8 cellular contexts compared by ENCODE assay signal in genomic region chr17:78416311-78416711, GRCh38. TPM values are rescaled to one million over a fixed set of nuclear protein-coding genes. Genes with fewer than 3 reads are reported as not detected.
DNase-seq lines count a peak whose midpoint lies in the region; ATAC-seq and TF ChIP-seq lines count a peak whose summit lies in the region.

No MANE protein-coding gene starts in this region.

- peak overlapping the region; percentile 83 for H3K4me3 Mint-ChIP-seq in natural killer cell treated with Interleukin-12 subunit alpha and Interleukin-12 subunit beta and Interleukin-15 and Interleukin-18, amount 100 ng/mL, for 72 hours
- H3K4me3 Mint-ChIP-seq in natural killer cell, result no peak overlapping the region
- H3K4me3 Mint-ChIP-seq in dendritic cell treated with granulocyte-macrophage colony-stimulating factor and Interleukin-4, amounts not matched to agents 40 ng/mL and 50 ng/mL, for 4 days, result peak overlapping the region; percentile 61
- no peak overlapping the region for H3K4me3 Mint-ChIP-seq in naive thymus-derived CD8-positive, alpha-beta T cell

- H3K4me1 Mint-ChIP-seq in natural killer cell treated with Interleukin-12 subunit alpha and Interleukin-12 subunit beta and Interleukin-15 and Interleukin-18, amount 100 ng/mL, for 72 hours (ENCODE audit: low read depth in 2 of 2), result peaks cover 56 to 67% of the 10 kb centered on the region in 2 donors
- H3K4me1 Mint-ChIP-seq in natural killer cell, result peaks cover 41 to 53% of the 10 kb centered on the region in 2 donors
- peaks cover 87% of the 10 kb centered on the region for H3K4me1 Mint-ChIP-seq in dendritic cell treated with granulocyte-macrophage colony-stimulating factor and Interleukin-4, amounts not matched to agents 40 ng/mL and 50 ng/mL, for 4 days (ENCODE audit: low read depth)
- peaks cover 26 to 62% (median 51%) of the 10 kb centered on the region in 4 donors for H3K4me1 Mint-ChIP-seq in naive thymus-derived CD8-positive, alpha-beta T cell

- ATAC-seq in natural killer cell treated with Interleukin-12 subunit alpha and Interleukin-12 subunit beta and Interleukin-15 and Interleukin-18, amount 100 ng/mL, for 72 hours, result no peak
- no peak for ATAC-seq in natural killer cell
- no peak for ATAC-seq in naive thymus-derived CD8-positive, alpha-beta T cell

- POLR2A ChIA-PET in naive thymus-derived CD8-positive, alpha-beta T cell (lab: Charles Lee), result interaction anchor here (0.7 kb wide), 1 partner anchor 74 kb away, joined by 3 read pairs; no protein-coding TSS in a partner anchor

- no peak for DNase-seq in natural killer cell treated with Interleukin-12 subunit alpha and Interleukin-12 subunit beta and Interleukin-15 and Interleukin-18, amount 100 ng/mL, for 72 hours (ENCODE audit: low spot score)
- DNase-seq in natural killer cell (no peak), HPDE6-E6E7 (ENCODE audit: extremely low spot score) (no peak), SK-N-DZ (ENCODE audit: low spot score) (no peak), NCI-H1417 treated with DMSO at 0.1 percent for 48 hours (lab: John Stamatoyannopoulos, UW) (no peak), GDM1 (lab: John Stamatoyannopoulos, UW) (no peak)
- no peak for DNase-seq in naive thymus-derived CD8-positive, alpha-beta T cell

- intact Hi-C loops in natural killer cell (cut with micrococcal nuclease), result no loop called here
- intact Hi-C loops in dendritic cell treated with granulocyte-macrophage colony-stimulating factor and Interleukin-4, amounts not matched to agents 40 ng/mL and 50 ng/mL, for 4 days (cut with micrococcal nuclease), result loop anchor here (2.0 kb wide), 1 partner anchor 28 kb away; no protein-coding TSS in a partner anchor

- H3K27me3 Mint-ChIP-seq in natural killer cell treated with Interleukin-12 subunit alpha and Interleukin-12 subunit beta and Interleukin-15 and Interleukin-18, amount 100 ng/mL, for 72 hours, result no peaks in the 10 kb centered on the region
- H3K27me3 Mint-ChIP-seq in natural killer cell (ENCODE audit: low read depth in 2 of 2), result no peaks in the 10 kb centered on the region
- no peaks in the 10 kb centered on the region for H3K27me3 Mint-ChIP-seq in dendritic cell treated with granulocyte-macrophage colony-stimulating factor and Interleukin-4, amounts not matched to agents 40 ng/mL and 50 ng/mL, for 4 days
- no peaks in the 10 kb centered on the region for H3K27me3 Mint-ChIP-seq in naive thymus-derived CD8-positive, alpha-beta T cell

- H3K9me3 Mint-ChIP-seq in natural killer cell treated with Interleukin-12 subunit alpha and Interleukin-12 subunit beta and Interleukin-15 and Interleukin-18, amount 100 ng/mL, for 72 hours, result no peaks in the 10 kb centered on the region
- no peaks in the 10 kb centered on the region for H3K9me3 Mint-ChIP-seq in natural killer cell
- no peaks in the 10 kb centered on the region for H3K9me3 Mint-ChIP-seq in dendritic cell treated with granulocyte-macrophage colony-stimulating factor and Interleukin-4, amounts not matched to agents 40 ng/mL and 50 ng/mL, for 4 days
- no peaks in the 10 kb centered on the region for H3K9me3 Mint-ChIP-seq in naive thymus-derived CD8-positive, alpha-beta T cell

- H3K36me3 Mint-ChIP-seq in natural killer cell treated with Interleukin-12 subunit alpha and Interleukin-12 subunit beta and Interleukin-15 and Interleukin-18, amount 100 ng/mL, for 72 hours, result peaks cover 14% of the 10 kb centered on the region
- no peaks in the 10 kb centered on the region for H3K36me3 Mint-ChIP-seq in natural killer cell
- H3K36me3 Mint-ChIP-seq in dendritic cell treated with granulocyte-macrophage colony-stimulating factor and Interleukin-4, amounts not matched to agents 40 ng/mL and 50 ng/mL, for 4 days (ENCODE audit: low read depth), result peaks cover 84% of the 10 kb centered on the region
- H3K36me3 Mint-ChIP-seq in naive thymus-derived CD8-positive, alpha-beta T cell, result peaks cover 6 to 31% (median 7%) of the 10 kb centered on the region in 3 donors

- peak overlapping the region; percentile 96 for H3K27ac Mint-ChIP-seq in natural killer cell treated with Interleukin-12 subunit alpha and Interleukin-12 subunit beta and Interleukin-15 and Interleukin-18, amount 100 ng/mL, for 72 hours
- peak overlapping the region in 1 of 2 donors; percentile 75 for H3K27ac Mint-ChIP-seq in natural killer cell
- H3K27ac Mint-ChIP-seq in dendritic cell treated with granulocyte-macrophage colony-stimulating factor and Interleukin-4, amounts not matched to agents 40 ng/mL and 50 ng/mL, for 4 days, result peak overlapping the region; percentile 88
- peak overlapping the region in 8 of 10 donors; percentile 47 to 99 (median 82) for H3K27ac Mint-ChIP-seq in naive thymus-derived CD8-positive, alpha-beta T cell

- no peak for TF ChIP-seq CTCF in natural killer cell (IDR thresholded peaks at IDR 0.05)

RNA-seq across cellular contexts. Expression of gene PGS1, which starts 37.9 kb away (rescaled TPM):
- total RNA-seq in natural killer cell treated with Interleukin-12 subunit alpha and Interleukin-12 subunit beta and Interleukin-15 and Interleukin-18, amount 100 ng/mL, for 72 hours, result 100 to 1,000 TPM in 1 of 2 donors, 10 to 100 TPM in 1; 83.0 to 139 TPM
- 10 to 100 TPM; 47.9 to 53.6 (median 48.3) TPM for total RNA-seq in natural killer cell
- total RNA-seq in naive thymus-derived CD8-positive, alpha-beta T cell, result 10 to 100 TPM; 72.5 to 73.4 TPM
- 10 to 100 TPM; 24.3 to 46.6 (median 32.7) TPM for polyA plus RNA-seq in naive thymus-derived CD8-positive, alpha-beta T cell
- 49.0 and 52.4 TPM in 2 replicates for polyA plus RNA-seq in SK-N-DZ (2014; cell fraction: cytosol; rRNA removed)
- polyA plus RNA-seq in SK-N-DZ (2014; cell fraction: nucleus; rRNA removed), result 137 and 160 TPM in 2 replicates

RNA-seq across cellular contexts. Expression of gene SOCS3, which starts 56.4 kb away (rescaled TPM):
- total RNA-seq in natural killer cell treated with Interleukin-12 subunit alpha and Interleukin-12 subunit beta and Interleukin-15 and Interleukin-18, amount 100 ng/mL, for 72 hours, result 100 to 1,000 TPM; 110 to 156 TPM
- 10 to 100 TPM; 39.0 to 47.9 (median 43.6) TPM for total RNA-seq in natural killer cell
- 1 to 10 TPM in 1 of 2 experiments, under 1 TPM in 1; 0.86 to 1.0 TPM for total RNA-seq in naive thymus-derived CD8-positive, alpha-beta T cell
- 10 to 100 TPM; 21.2 to 43.9 (median 37.3) TPM for polyA plus RNA-seq in naive thymus-derived CD8-positive, alpha-beta T cell
- polyA plus RNA-seq in SK-N-DZ (2014; cell fraction: cytosol; rRNA removed), result 0.40 and 0.52 TPM in 2 replicates
- polyA plus RNA-seq in SK-N-DZ (2014; cell fraction: nucleus; rRNA removed), result 0.81 and 2.2 TPM in 2 replicates

Comparison
In these comparisons a context has a peak if more than half of its experiments do, and no peak if none do; other contexts are left out.
1. H3K4me3 Mint-ChIP-seq: peak in natural killer cell treated with Interleukin-12 subunit alpha and Interleukin-12 subunit beta and Interleukin-15 and Interleukin-18, amount 100 ng/mL, for 72 hours (single experiment) and dendritic cell treated with granulocyte-macrophage colony-stimulating factor and Interleukin-4, amounts not matched to agents 40 ng/mL and 50 ng/mL, for 4 days (single experiment); none in natural killer cell (single experiment) and naive thymus-derived CD8-positive, alpha-beta T cell (0 of 10).
2. RNA of gene SOCS3, which starts 56.4 kb away (total RNA-seq): 110 to 156 TPM in natural killer cell treated with Interleukin-12 subunit alpha and Interleukin-12 subunit beta and Interleukin-15 and Interleukin-18, amount 100 ng/mL, for 72 hours and 39.0 to 47.9 TPM in natural killer cell; 0.86 to 1.0 TPM in naive thymus-derived CD8-positive, alpha-beta T cell; every median in the first group is over 10 times any median in the second.